1 cellular context compared by ENCODE assay signal in genomic region chr22:40231618-40232313, GRCh38.
TF ChIP-seq lines count a peak whose summit lies in the region.

No MANE protein-coding gene starts in this region.

TF ChIP-seq in GM23338, 12 proteins besides CTCF, POLR2A, EP300 and RAD21 (continued from another document):
- no peak for TF ChIP-seq ZNF462 (CRISPR knock-in tag; IDR thresholded peaks at IDR 0.05)
- TF ChIP-seq ZNF331 (CRISPR knock-in tag; IDR thresholded peaks at IDR 0.05; ENCODE audit: low read depth) = no peak
- no peak for TF ChIP-seq EZH2 (IDR thresholded peaks at IDR 0.05; ENCODE audit: low read depth, unreplicated experiment)
- no peak for TF ChIP-seq REST (IDR thresholded peaks at IDR 0.05; ENCODE audit: unreplicated experiment)
- no peak for TF ChIP-seq EZH2phosphoT487 (IDR thresholded peaks at IDR 0.05; ENCODE audit: unreplicated experiment)
- TF ChIP-seq NANOG (IDR thresholded peaks at IDR 0.05; ENCODE audit: borderline replicate concordance) = no peak
- no peak for TF ChIP-seq CREB1 (CRISPR knock-in tag; IDR thresholded peaks at IDR 0.05; ENCODE audit: low read depth)
- TF ChIP-seq POLR2AphosphoS5 (IDR thresholded peaks at IDR 0.05; ENCODE audit: low read depth) = no peak
- TF ChIP-seq STAT1 (IDR thresholded peaks at IDR 0.05; ENCODE audit: unreplicated experiment) = no peak
- TF ChIP-seq ZNF114 (CRISPR knock-in tag; IDR thresholded peaks at IDR 0.05) = no peak
- TF ChIP-seq ETS1 (IDR thresholded peaks at IDR 0.05) = no peak
TF ChIP-seq in GM23338: peak in this region for 0.
